Comparison of ENCODE assay signal across 14 cellular contexts in the genomic region with DNA sequence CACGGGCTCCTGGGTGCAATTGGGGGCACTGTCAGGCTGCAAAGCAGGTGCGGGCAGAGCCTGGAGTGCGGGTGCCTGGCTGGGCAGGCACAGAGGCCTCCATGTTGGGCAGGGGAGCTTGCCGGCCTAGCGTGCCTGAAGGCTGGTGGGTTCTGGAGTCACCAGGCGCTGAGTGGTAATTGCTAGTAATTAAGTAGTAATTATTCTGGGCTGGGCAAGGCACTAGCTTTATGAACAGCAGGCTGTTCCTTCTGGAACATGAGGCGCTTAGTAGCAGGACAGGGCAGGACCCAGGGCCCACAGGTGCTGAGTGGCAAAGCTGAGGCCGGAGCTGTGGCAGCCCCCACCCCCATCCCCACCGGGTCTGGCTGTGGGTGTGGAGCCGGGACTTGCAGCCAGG.
"Had no signal": no experiment of that assay in that cellular context is flagged by ENCODE, and none has a peak within 500 bp of the region (broad histone marks: within the 10 kb centered on the region; RNA-seq: fewer than 3 reads in every experiment).

No MANE protein-coding gene starts in this region.

- ATAC-seq: foreskin keratinocyte; left ventricle myocardium superior; natural killer cell; stimulated activated effector memory CD8-positive, alpha-beta T cell treated with anti-CD3 and anti-CD28 coated beads, Interleukin-12 subunit alpha, Interleukin-12 subunit beta, amount 100 ng/mL, for 72 hours had no signal

- DNase-seq: activated CD4-positive, alpha-beta T cell treated with anti-CD3 and anti-CD28 coated beads, Interleukin-2, amount 50 U/mL, for 1 hour; activated CD8-positive, alpha-beta memory T cell treated with anti-CD3 and anti-CD28 coated beads for 24 hours; activated naive CD8-positive, alpha-beta T cell treated with anti-CD3 and anti-CD28 coated beads, Interleukin-2, amount 10 ng/mL, durations not matched to agents 7 days and 5 days; brain microvascular endothelial cell; effector CD8-positive, alpha-beta T cell; foreskin keratinocyte; kidney glomerular epithelial cell; left ventricle myocardium superior; mesendoderm; natural killer cell; retina; tibial artery; uterus had no signal

- H3K27ac Mint-ChIP-seq: activated naive CD8-positive, alpha-beta T cell treated with anti-CD3 and anti-CD28 coated beads, Interleukin-2, amount 10 ng/mL, durations not matched to agents 7 days and 5 days; natural killer cell; stimulated activated effector memory CD8-positive, alpha-beta T cell treated with anti-CD3 and anti-CD28 coated beads, Interleukin-12 subunit alpha, Interleukin-12 subunit beta, amount 100 ng/mL, for 72 hours had no signal

- H3K27ac ChIP-seq: brain microvascular endothelial cell, foreskin keratinocyte, uterus had no signal

- H3K4me1 Mint-ChIP-seq: activated naive CD8-positive, alpha-beta T cell treated with anti-CD3 and anti-CD28 coated beads, Interleukin-2, amount 10 ng/mL, durations not matched to agents 7 days and 5 days; natural killer cell; stimulated activated effector memory CD8-positive, alpha-beta T cell treated with anti-CD3 and anti-CD28 coated beads, Interleukin-12 subunit alpha, Interleukin-12 subunit beta, amount 100 ng/mL, for 72 hours had no signal

- H3K27me3 ChIP-seq: brain microvascular endothelial cell, foreskin keratinocyte, tibial artery, uterus had no signal

- H3K36me3 Mint-ChIP-seq: activated naive CD8-positive, alpha-beta T cell treated with anti-CD3 and anti-CD28 coated beads, Interleukin-2, amount 10 ng/mL, durations not matched to agents 7 days and 5 days; natural killer cell had no signal

- H3K36me3 ChIP-seq: uterus had no signal

- H3K27me3 Mint-ChIP-seq: activated naive CD8-positive, alpha-beta T cell treated with anti-CD3 and anti-CD28 coated beads, Interleukin-2, amount 10 ng/mL, durations not matched to agents 7 days and 5 days had no signal

- H3K4me3 ChIP-seq: tibial artery, uterus had no signal

- H3K9me3 ChIP-seq: tibial artery, uterus had no signal

- H3K9me3 Mint-ChIP-seq: activated naive CD8-positive, alpha-beta T cell treated with anti-CD3 and anti-CD28 coated beads, Interleukin-2, amount 10 ng/mL, durations not matched to agents 7 days and 5 days; natural killer cell; stimulated activated effector memory CD8-positive, alpha-beta T cell treated with anti-CD3 and anti-CD28 coated beads, Interleukin-12 subunit alpha, Interleukin-12 subunit beta, amount 100 ng/mL, for 72 hours had no signal

- H3K4me3 Mint-ChIP-seq: activated naive CD8-positive, alpha-beta T cell treated with anti-CD3 and anti-CD28 coated beads, Interleukin-2, amount 10 ng/mL, durations not matched to agents 7 days and 5 days; natural killer cell; stimulated activated effector memory CD8-positive, alpha-beta T cell treated with anti-CD3 and anti-CD28 coated beads, Interleukin-12 subunit alpha, Interleukin-12 subunit beta, amount 100 ng/mL, for 72 hours had no signal

- H3K4me1 ChIP-seq: foreskin keratinocyte, uterus had no signal
